In the genomic region with DNA sequence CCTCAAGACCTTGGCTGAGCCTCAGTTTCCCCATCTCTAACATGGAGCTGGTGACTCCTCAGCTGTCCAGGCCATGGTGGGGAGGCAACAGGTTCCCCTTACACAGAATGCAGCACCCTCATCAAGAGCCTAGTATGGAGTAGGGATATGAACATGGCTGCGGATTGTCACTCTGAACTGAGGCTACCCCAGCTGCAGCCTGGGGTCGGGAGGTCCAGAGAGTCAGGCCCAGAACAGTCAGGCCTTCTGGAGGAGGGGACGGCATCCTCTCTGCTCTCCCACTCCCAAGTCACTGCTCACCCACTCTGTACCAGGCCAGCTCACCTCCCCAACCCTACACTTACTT, we compare ENCODE assay signal across 9 cellular contexts. TPM values are rescaled to one million over a fixed set of nuclear protein-coding genes. Genes with fewer than 3 reads are reported as not detected.
"Had no signal": no experiment of that assay in that cellular context is flagged by ENCODE, and none has a peak within 500 bp of the region (broad histone marks: within the 10 kb centered on the region; RNA-seq: fewer than 3 reads in every experiment).

No MANE protein-coding gene starts in this region.

- H3K4me3 ChIP-seq: body of pancreas, ovary, thoracic aorta, uterus had no signal

- ATAC-seq: body of pancreas had no signal

- H3K9me3 ChIP-seq: body of pancreas, ovary, thoracic aorta, uterus had no signal

- H3K27me3 ChIP-seq: body of pancreas, ovary, uterus had no signal

- H3K27ac ChIP-seq: body of pancreas, ovary, uterus had no signal

- H3K36me3 ChIP-seq: ovary, thoracic aorta, uterus had no signal

- DNase-seq: amniotic stem cell, left cardiac atrium, uterus had no signal

RNA-seq across cellular contexts. Expression of gene FOXS1, which starts 1.4 kb away (rescaled TPM):
- total RNA-seq: activated naive CD4-positive, alpha-beta T cell treated with anti-CD3 and anti-CD28 coated beads, Interleukin-2, amount 50 U/mL, for 72 hours; T-helper 2 cell treated with Interferon-gamma antibody and Interleukin-4, amounts not matched to agents 100 ng/mL and 5 ng/mL, for 36 hours had no signal
- polyA plus RNA-seq: immature natural killer cell had no signal

RNA-seq across cellular contexts. Expression of gene DUSP15, which starts 23.6 kb away (rescaled TPM):
- total RNA-seq: activated naive CD4-positive, alpha-beta T cell treated with anti-CD3 and anti-CD28 coated beads, Interleukin-2, amount 50 U/mL, for 72 hours; T-helper 2 cell treated with Interferon-gamma antibody and Interleukin-4, amounts not matched to agents 100 ng/mL and 5 ng/mL, for 36 hours had no signal
- polyA plus RNA-seq: immature natural killer cell had no signal

RNA-seq across cellular contexts. Expression of gene TTLL9, which starts 23.7 kb away (rescaled TPM):
- total RNA-seq: activated naive CD4-positive, alpha-beta T cell treated with anti-CD3 and anti-CD28 coated beads, Interleukin-2, amount 50 U/mL, for 72 hours; T-helper 2 cell treated with Interferon-gamma antibody and Interleukin-4, amounts not matched to agents 100 ng/mL and 5 ng/mL, for 36 hours; thoracic aorta had no signal

RNA-seq across cellular contexts. Expression of gene MYLK2, which starts 27.6 kb away (rescaled TPM):
- total RNA-seq: thoracic aorta had no signal
- polyA plus RNA-seq: immature natural killer cell had no signal
